In the genomic region with DNA sequence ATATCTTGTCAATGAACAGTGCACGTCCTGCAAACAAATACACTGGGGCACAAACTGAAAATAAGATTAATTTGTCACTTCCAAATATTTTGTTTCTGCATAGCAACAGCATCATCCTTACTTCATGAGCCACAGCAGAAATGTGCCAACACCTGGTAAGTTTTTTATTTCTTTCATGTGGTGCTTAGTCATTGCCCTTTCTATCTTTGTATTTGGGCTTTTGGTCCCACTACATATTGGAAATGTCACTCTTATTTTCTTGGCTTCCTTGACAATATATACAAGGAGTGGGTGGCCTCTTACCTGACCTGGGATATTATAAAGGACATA, we compare ENCODE assay signal across 22 cellular contexts.
DNase-seq lines count a peak whose midpoint lies in the region; ATAC-seq and TF ChIP-seq lines count a peak whose summit lies in the region.
"Had no signal": no experiment of that assay in that cellular context is flagged by ENCODE, and none has a peak within 500 bp of the region (broad histone marks: within the 10 kb centered on the region; RNA-seq: fewer than 3 reads in every experiment).

No MANE protein-coding gene starts in this region.

- intact Hi-C loops in left ventricle myocardium superior (cut with micrococcal nuclease) = no loop called here

- no peak for ATAC-seq in HG03175 (IDR thresholded peaks at IDR 0.05; ENCODE audit: unreplicated experiment)
- no peak for ATAC-seq in left ventricle myocardium superior
- ATAC-seq: GM23338, HCT116, HepG2 had no signal

- TF ChIP-seq CTCF in AG10803 (conservative IDR thresholded peaks at IDR 0.05; ENCODE audit: low read length) (no peak), epithelial cell of esophagus (IDR thresholded peaks at IDR 0.05; ENCODE audit: insufficient read depth, low read depth, low read length, missing control alignments) (no peak)

- H3K4me3 ChIP-seq in AG10803 (ENCODE audit: low read length) (no peak overlapping the region), epithelial cell of esophagus (ENCODE audit: low read length) (no peak overlapping the region)
- H3K4me3 ChIP-seq: GM23338, SK-N-MC had no signal

- DNase-seq in AG10803 (ENCODE audit: low read depth) (peak; percentile 60), HT1080 (ENCODE audit: low read depth) (peak; percentile 30), epithelial cell of esophagus (ENCODE audit: low read depth) (peak; percentile 51), kidney tubule cell (ENCODE audit: low spot score) (peak; percentile 53), GM19238 (ENCODE audit: insufficient read length, low spot score) (no peak), superior temporal gyrus (ENCODE audit: extremely low spot score) (no peak), left ventricle myocardium superior (no peak)
- DNase-seq: C1 segment of cervical spinal cord, DMS79, MM.1S, NCI-H1092, NCI-H1436 treated with DMSO at 0.1 percent for 48 hours, NCI-H2029, NCI-H2171 treated with DMSO at 0.1 percent for 48 hours, NCI-H510A, NCI-H774, SHP77 had no signal

Comparison
In these comparisons a context has a peak if more than half of its experiments do, and no peak if none do; other contexts are left out.
1. DNase-seq: peak in AG10803 (single experiment), HT1080 (single experiment), epithelial cell of esophagus (single experiment) and kidney tubule cell (single experiment); none in GM19238 (single experiment), superior temporal gyrus (single experiment) and left ventricle myocardium superior (single experiment).